In the genomic region with DNA sequence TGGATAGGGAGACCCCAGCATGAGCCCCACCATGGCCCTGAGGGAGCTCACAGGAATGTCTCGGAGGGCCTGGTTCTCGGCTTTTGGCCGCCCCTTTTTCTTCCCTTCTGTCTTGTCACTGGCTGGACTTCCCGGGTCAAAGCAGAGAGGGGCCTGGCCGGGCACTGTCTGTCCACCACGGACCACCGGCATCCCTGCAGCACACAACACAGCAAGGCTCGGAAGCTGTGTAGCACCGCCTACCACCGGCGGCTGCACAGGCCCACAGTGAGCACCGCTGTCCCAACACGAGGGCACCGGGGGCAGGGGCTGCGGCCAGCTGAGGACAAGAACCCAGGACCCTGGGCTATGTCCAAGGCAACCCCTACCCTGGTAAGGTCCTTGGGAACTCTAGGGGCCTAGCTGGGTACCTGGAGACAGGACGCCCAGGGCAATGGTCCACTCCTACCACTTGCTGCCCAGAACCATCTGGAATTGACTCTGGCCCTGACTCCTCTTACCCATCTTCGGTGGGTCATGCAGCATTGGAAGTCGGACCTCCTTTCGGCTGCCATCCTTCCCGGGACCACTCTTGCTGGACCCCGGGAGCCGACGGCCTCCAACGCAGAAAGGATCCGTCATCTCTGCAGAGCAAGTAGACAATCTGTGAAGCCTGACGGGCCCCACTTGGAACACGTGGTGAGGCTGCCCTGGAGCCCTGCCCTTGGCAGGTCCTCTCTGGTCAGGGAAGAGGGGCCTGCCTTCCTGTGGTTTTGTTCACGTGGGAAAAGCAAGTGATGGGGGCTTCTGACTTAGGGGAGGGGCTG, we compare ENCODE assay signal across 15 cellular contexts. TPM values are rescaled to one million over a fixed set of nuclear protein-coding genes. Genes with fewer than 3 reads are reported as not detected.
A peak's percentile ranks its signal among the peaks of the same experiment; 100 is the strongest.
DNase-seq lines count a peak whose midpoint lies in the region; ATAC-seq, FAIRE-seq and TF ChIP-seq lines count a peak whose summit lies in the region.
"Had no signal": no experiment of that assay in that cellular context is flagged by ENCODE, and none has a peak within 500 bp of the region (broad histone marks: within the 10 kb centered on the region; RNA-seq: fewer than 3 reads in every experiment).

No MANE protein-coding gene starts in this region.

- H3K4me3 Mint-ChIP-seq in activated CD8-positive, alpha-beta T cell treated with anti-CD3 and anti-CD28 coated beads for 36 hours = peak overlapping the region; percentile 80
- no peak overlapping the region for H3K4me3 Mint-ChIP-seq in activated CD8-positive, alpha-beta T cell treated with anti-CD3 and anti-CD28 coated beads, Interleukin-2, amount 10 ng/mL, durations not matched to agents 7 days and 5 days
- H3K4me3 Mint-ChIP-seq in activated CD4-positive, alpha-beta memory T cell treated with anti-CD3 and anti-CD28 coated beads for 36 hours = no peak overlapping the region

- H3K27ac ChIP-seq in HepG2 (ENCODE audit: extremely low read length, insufficient read depth, low read length) = no peak overlapping the region
- no peak overlapping the region for H3K27ac ChIP-seq in sigmoid colon

- POLR2A ChIA-PET in activated CD8-positive, alpha-beta T cell treated with anti-CD3 and anti-CD28 coated beads for 36 hours (lab: Charles Lee) = interaction anchor here (1.1 to 2.0 kb wide), 4 partner anchors 8 to 112 kb away, joined by 3 to 8 read pairs (median 5); partner anchors contain the start of genes OPRL1, RGS19 and UCKL1
- POLR2A ChIA-PET in activated CD8-positive, alpha-beta T cell treated with anti-CD3 and anti-CD28 coated beads, Interleukin-2, amount 10 ng/mL, durations not matched to agents 7 days and 5 days (lab: Charles Lee) = interaction anchor here (0.6 to 1.4 kb wide), 3 partner anchors 11 to 44 kb away, joined by 3 to 5 read pairs (median 4); partner anchors contain the start of gene UCKL1
- POLR2A ChIA-PET in activated CD4-positive, alpha-beta memory T cell treated with anti-CD3 and anti-CD28 coated beads for 36 hours (lab: Charles Lee) = interaction anchor here (1.5 to 1.6 kb wide), 2 partner anchors 9 to 72 kb away, joined by 3 to 5 read pairs; no protein-coding TSS in a partner anchor
- POLR2A ChIA-PET in HepG2 (lab: Yijun Ruan, JAX) = interaction anchor here (0.8 to 3.1 kb wide), 6 partner anchors 9 to 228 kb away, joined by 3 to 78 read pairs (median 6); partner anchors contain the start of genes PRPF6, SAMD10, SLC2A4RG and UCKL1

- peak; percentile 2 for DNase-seq in activated CD8-positive, alpha-beta T cell treated with anti-CD3 and anti-CD28 coated beads for 36 hours
- no peak for DNase-seq in activated CD8-positive, alpha-beta T cell treated with anti-CD3 and anti-CD28 coated beads, Interleukin-2, amount 10 ng/mL, durations not matched to agents 7 days and 5 days
- DNase-seq in activated CD4-positive, alpha-beta memory T cell treated with anti-CD3 and anti-CD28 coated beads for 36 hours = peak; percentile 7
- DNase-seq in HepG2 (ENCODE audit: low spot score) (no peak), sigmoid colon (peak; percentile 60), AML-193 (lab: John Stamatoyannopoulos, UW) (no peak)
- DNase-seq: MV-4-11; NCI-H2171; retina; stimulated activated CD4-positive, alpha-beta T cell treated with anti-CD3 and anti-CD28 coated beads, Interleukin-4, amount 100 ng/mL, for 24 hours; T1000 had no signal

- FAIRE-seq in HepG2 (lab: Jason Lieb, UNC) = no peak
- FAIRE-seq: keratinocyte had no signal

- peaks cover 30% of the 10 kb centered on the region for H3K36me3 Mint-ChIP-seq in activated CD8-positive, alpha-beta T cell treated with anti-CD3 and anti-CD28 coated beads for 36 hours (ENCODE audit: low read depth)
- peaks cover 22% of the 10 kb centered on the region for H3K36me3 Mint-ChIP-seq in activated CD8-positive, alpha-beta T cell treated with anti-CD3 and anti-CD28 coated beads, Interleukin-2, amount 10 ng/mL, durations not matched to agents 7 days and 5 days (ENCODE audit: low read depth)
- H3K36me3 Mint-ChIP-seq in activated CD4-positive, alpha-beta memory T cell treated with anti-CD3 and anti-CD28 coated beads for 36 hours = peaks cover 10% of the 10 kb centered on the region

- no peaks in the 10 kb centered on the region for H3K9me3 Mint-ChIP-seq in activated CD8-positive, alpha-beta T cell treated with anti-CD3 and anti-CD28 coated beads for 36 hours
- no peaks in the 10 kb centered on the region for H3K9me3 Mint-ChIP-seq in activated CD8-positive, alpha-beta T cell treated with anti-CD3 and anti-CD28 coated beads, Interleukin-2, amount 10 ng/mL, durations not matched to agents 7 days and 5 days (ENCODE audit: insufficient read depth)
- H3K9me3 Mint-ChIP-seq in activated CD4-positive, alpha-beta memory T cell treated with anti-CD3 and anti-CD28 coated beads for 36 hours = no peaks in the 10 kb centered on the region

- TF ChIP-seq POLR2A in HepG2 (IDR thresholded peaks at IDR 0.05; ENCODE audit: insufficient read depth in 1 of 2, low read depth in 2 of 2, low read length in 2 of 2) (no peak; a peak in 2 of 4 replicates), sigmoid colon (IDR thresholded peaks at IDR 0.05) (no peak)

- H3K4me2 ChIP-seq in HepG2 (ENCODE audit: low read depth, low read length) = no peak overlapping the region

- H3K27me3 ChIP-seq in HepG2 (ENCODE audit: control insufficient read depth in 1 of 2, insufficient read depth in 2 of 2, low read length in 2 of 2) (no peaks in the 10 kb centered on the region), sigmoid colon (no peaks in the 10 kb centered on the region)
- H3K27me3 ChIP-seq: uterus had no signal

- no peak overlapping the region for H3K27ac Mint-ChIP-seq in activated CD8-positive, alpha-beta T cell treated with anti-CD3 and anti-CD28 coated beads for 36 hours
- H3K27ac Mint-ChIP-seq in activated CD8-positive, alpha-beta T cell treated with anti-CD3 and anti-CD28 coated beads, Interleukin-2, amount 10 ng/mL, durations not matched to agents 7 days and 5 days = no peak overlapping the region
- H3K27ac Mint-ChIP-seq in activated CD4-positive, alpha-beta memory T cell treated with anti-CD3 and anti-CD28 coated beads for 36 hours = no peak overlapping the region

- no peak for TF ChIP-seq RAD21 in HepG2 (CRISPR knock-in tag; IDR thresholded peaks at IDR 0.05)

- TF ChIP-seq EP300 in HepG2 (IDR thresholded peaks at IDR 0.05; ENCODE audit: low read depth in 2 of 2, low read length in 2 of 2) (no peak), HepG2 (CRISPR knock-in tag; IDR thresholded peaks at IDR 0.05; ENCODE audit: borderline replicate concordance) (no peak), sigmoid colon (IDR thresholded peaks at IDR 0.05) (no peak)

- no peaks in the 10 kb centered on the region for H4K20me1 ChIP-seq in HepG2 (ENCODE audit: insufficient read depth, low read length)

- in situ Hi-C loops in HepG2 (cut with HindIII; ENCODE audit: extremely low pct_ligation_motif_present, low pct_unique_long_range_greater_than_20kb) = no loop called here

- intact Hi-C loops in activated CD8-positive, alpha-beta T cell treated with anti-CD3 and anti-CD28 coated beads for 36 hours (cut with micrococcal nuclease) = no loop called here
- intact Hi-C loops in activated CD4-positive, alpha-beta memory T cell treated with anti-CD3 and anti-CD28 coated beads for 36 hours (cut with micrococcal nuclease) = no loop called here
- intact Hi-C loops in HepG2 (cut with micrococcal nuclease; ENCODE audit: unreplicated experiment) (loop anchor here (10.0 kb wide), 1 partner anchor 1603 kb away; the partner anchor contains the start of gene LAMA5), sigmoid colon (cut with DNase I) (no loop called here)

- ATAC-seq in activated CD8-positive, alpha-beta T cell treated with anti-CD3 and anti-CD28 coated beads for 36 hours = no peak
- ATAC-seq in activated CD8-positive, alpha-beta T cell treated with anti-CD3 and anti-CD28 coated beads, Interleukin-2, amount 10 ng/mL, durations not matched to agents 7 days and 5 days = no peak
- ATAC-seq in HepG2 (no peak), GM21423 (IDR thresholded peaks at IDR 0.05; ENCODE audit: unreplicated experiment) (no peak)
- no peak for ATAC-seq in activated CD4-positive, CD25-positive, alpha-beta regulatory T cell treated with anti-CD3 and anti-CD28 coated beads, Interleukin-2, amount 50 U/mL, for 24 hours

- H3K9me3 ChIP-seq in HepG2 (ENCODE audit: low read length) = no peaks in the 10 kb centered on the region
- H3K9me3 ChIP-seq in sigmoid colon = no peaks in the 10 kb centered on the region
- H3K9me3 ChIP-seq: uterus had no signal

- WGBS in HepG2 (ENCODE audit: low lambda C conversion rate) = 95% methylated on average over 24 of the region's 28 CpGs
- WGBS in sigmoid colon, 2 donors = 91 to 95% methylated on average over 28 of the region's 28 CpGs

- no peak overlapping the region for H3K9ac ChIP-seq in HepG2 (ENCODE audit: insufficient read depth, low read depth, low read length)

- BruUV-seq in HepG2 (replicated peaks; lab: Mats Ljungman, UMichigan) = no TSS peak

- H3K4me1 Mint-ChIP-seq in activated CD8-positive, alpha-beta T cell treated with anti-CD3 and anti-CD28 coated beads for 36 hours (ENCODE audit: low read depth) = peaks cover 11% of the 10 kb centered on the region
- peaks cover 19% of the 10 kb centered on the region for H3K4me1 Mint-ChIP-seq in activated CD8-positive, alpha-beta T cell treated with anti-CD3 and anti-CD28 coated beads, Interleukin-2, amount 10 ng/mL, durations not matched to agents 7 days and 5 days (ENCODE audit: low read depth)
- H3K4me1 Mint-ChIP-seq in activated CD4-positive, alpha-beta memory T cell treated with anti-CD3 and anti-CD28 coated beads for 36 hours (ENCODE audit: low read depth) = peaks cover 10% of the 10 kb centered on the region

- no peaks in the 10 kb centered on the region for H3K27me3 Mint-ChIP-seq in activated CD8-positive, alpha-beta T cell treated with anti-CD3 and anti-CD28 coated beads for 36 hours
- no peaks in the 10 kb centered on the region for H3K27me3 Mint-ChIP-seq in activated CD8-positive, alpha-beta T cell treated with anti-CD3 and anti-CD28 coated beads, Interleukin-2, amount 10 ng/mL, durations not matched to agents 7 days and 5 days (ENCODE audit: low read depth)
- no peaks in the 10 kb centered on the region for H3K27me3 Mint-ChIP-seq in activated CD4-positive, alpha-beta memory T cell treated with anti-CD3 and anti-CD28 coated beads for 36 hours

- no peak for TF ChIP-seq CTCF in activated CD8-positive, alpha-beta T cell treated with anti-CD3 and anti-CD28 coated beads for 36 hours (IDR thresholded peaks at IDR 0.05)
- no peak for TF ChIP-seq CTCF in HepG2 (CRISPR knock-in tag; IDR thresholded peaks at IDR 0.05)
- TF ChIP-seq CTCF in sigmoid colon (IDR thresholded peaks at IDR 0.05) = no peak

- H3K79me2 ChIP-seq in HepG2 (ENCODE audit: insufficient read depth, low read length) = peaks cover 13% of the 10 kb centered on the region

- H3K36me3 ChIP-seq in HepG2 (replicated peaks in 1 of 2; ENCODE audit: control insufficient read depth in 1 of 2, insufficient read depth in 2 of 2, low read length in 2 of 2) (peaks cover 30 to 41% of the 10 kb centered on the region in 2 experiments), sigmoid colon (peaks cover 0 to 35% (median 22%) of the 10 kb centered on the region in 4 donors)
- H3K36me3 ChIP-seq: uterus had no signal

- H2AFZ ChIP-seq in HepG2 (ENCODE audit: low read length) = no peak overlapping the region

- CTCF ChIA-PET in activated CD8-positive, alpha-beta T cell treated with anti-CD3 and anti-CD28 coated beads for 36 hours (lab: Charles Lee) = interaction anchor here (1.0 to 1.7 kb wide), 4 partner anchors 12 to 260 kb away, joined by 3 to 5 read pairs (median 4); partner anchors contain the start of genes ARFRP1, PRPF6, UCKL1 and ZGPAT
- CTCF ChIA-PET in activated CD8-positive, alpha-beta T cell treated with anti-CD3 and anti-CD28 coated beads, Interleukin-2, amount 10 ng/mL, durations not matched to agents 7 days and 5 days (lab: Charles Lee) = interaction anchor here (1.3 to 1.9 kb wide), 2 partner anchors 10 to 13 kb away, joined by 3 to 6 read pairs; partner anchors contain the start of gene PRPF6
- CTCF ChIA-PET in activated CD4-positive, alpha-beta memory T cell treated with anti-CD3 and anti-CD28 coated beads for 36 hours (lab: Charles Lee) = interaction anchor here (1.2 to 1.3 kb wide), 2 partner anchors 13 to 71 kb away, joined by 3 to 5 read pairs; partner anchors contain the start of gene PRPF6
- CTCF ChIA-PET in HepG2 (lab: Yijun Ruan, JAX; ENCODE audit: low intra/inter-chr PET ratio, low total read pairs) = no interaction called here

- no peak overlapping the region; a peak in 1 of 6 replicates for H3K4me3 ChIP-seq in HepG2 (replicated peaks in 1 of 3; ENCODE audit: insufficient read depth in 1 of 3, low read depth in 2 of 3, low read length in 3 of 3)
- no peak overlapping the region for H3K4me3 ChIP-seq in sigmoid colon
- H3K4me3 ChIP-seq: uterus had no signal

- H3K4me1 ChIP-seq in HepG2 (ENCODE audit: insufficient read depth, low read length) (peaks cover 37% of the 10 kb centered on the region), sigmoid colon (peaks cover 0 to 19% (median 17%) of the 10 kb centered on the region in 4 donors)

RNA-seq across cellular contexts. Expression of gene ZNF512B, which starts 2.2 kb away (rescaled TPM):
- 1 to 10 TPM; 7.5 to 8.6 TPM for total RNA-seq in activated CD8-positive, alpha-beta T cell treated with anti-CD3 and anti-CD28 coated beads for 36 hours
- 10 to 100 TPM; 12.0 to 12.1 TPM for total RNA-seq in activated CD8-positive, alpha-beta T cell treated with anti-CD3 and anti-CD28 coated beads, Interleukin-2, amount 10 ng/mL, durations not matched to agents 7 days and 5 days
- total RNA-seq in activated CD4-positive, alpha-beta memory T cell treated with anti-CD3 and anti-CD28 coated beads for 36 hours = 10 to 100 TPM; 12.5 to 13.5 TPM
- 22.0 and 30.6 TPM in 2 replicates for total RNA-seq in HepG2 (2016; rRNA removed; fragmentation: Illumina TruSeq; extraction: Trizol)
- total RNA-seq in HepG2 (2016; cell fraction: cytosol; rRNA removed; fragmentation: Illumina TruSeq; extraction: Trizol; ENCODE audit: low read depth) = 2.9 and 3.3 TPM in 2 replicates
- 19.4 and 31.9 TPM in 2 replicates for total RNA-seq in HepG2 (2016; cell fraction: insoluble cytoplasmic fraction; rRNA removed; fragmentation: Illumina TruSeq; extraction: Trizol)
- 12.6 and 13.7 TPM in 2 replicates for total RNA-seq in HepG2 (2016; cell fraction: membrane; rRNA removed; fragmentation: Illumina TruSeq; extraction: Trizol)
- total RNA-seq in HepG2 (2016; cell fraction: nucleus; rRNA removed; fragmentation: Illumina TruSeq; extraction: Trizol) = 28.0 and 32.8 TPM in 2 replicates
- polyA plus RNA-seq in HepG2 (2011; rRNA removed) = 11.5 and 16.4 TPM in 2 replicates
- polyA plus RNA-seq in HepG2 (2011; cell fraction: cytosol; rRNA removed) = 9.0 and 12.7 TPM in 2 replicates
- polyA plus RNA-seq in HepG2 (2011; cell fraction: nucleus; rRNA removed) = 106 and 141 TPM in 2 replicates
- polyA plus RNA-seq in HepG2 (2012) = 23.5 and 23.8 TPM in 2 replicates
- 2.1 and 2.2 TPM in 2 replicates for polyA plus RNA-seq in HepG2 (2016; cell fraction: cytosol; fragmentation: Illumina TruSeq; extraction: Trizol; ENCODE audit: low read depth)
- polyA plus RNA-seq in HepG2 (2016; cell fraction: insoluble cytoplasmic fraction; fragmentation: Illumina TruSeq; extraction: Trizol; ENCODE audit: low read depth) = 23.5 and 28.8 TPM in 2 replicates
- 8.1 and 9.6 TPM in 2 replicates for polyA plus RNA-seq in HepG2 (2016; cell fraction: membrane; fragmentation: Illumina TruSeq; extraction: Trizol; ENCODE audit: low read depth)
- polyA plus RNA-seq in HepG2 (2016; cell fraction: nucleus; fragmentation: Illumina TruSeq; extraction: Trizol; ENCODE audit: insufficient read depth, low read depth) = 109 and 115 TPM in 2 replicates
- 5.2 and 21.4 TPM in 2 replicates for polyA minus RNA-seq in HepG2 (2011; rRNA and poly(A)+ RNA removed; ENCODE audit: low replicate concordance)
- polyA minus RNA-seq in HepG2 (2011; cell fraction: cytosol; rRNA and poly(A)+ RNA removed) = 14.0 and 14.8 TPM in 2 replicates
- polyA minus RNA-seq in HepG2 (2011; cell fraction: nucleus; rRNA and poly(A)+ RNA removed) = 13.6 and 13.9 TPM in 2 replicates
- 10 to 100 TPM in 2 of 4 donors, 1 to 10 TPM in 2; 5.1 to 10.8 (median 9.0) TPM for total RNA-seq in sigmoid colon
- polyA plus RNA-seq in sigmoid colon = 1 to 10 TPM in 2 of 3 donors, under 1 TPM in 1; 0.23 to 5.5 (median 1.2) TPM

RNA-seq across cellular contexts. Expression of gene UCKL1, which starts 11.3 kb away (rescaled TPM):
- 10 to 100 TPM; 31.5 to 32.6 TPM for total RNA-seq in activated CD8-positive, alpha-beta T cell treated with anti-CD3 and anti-CD28 coated beads for 36 hours
- 10 to 100 TPM; 41.1 to 45.4 TPM for total RNA-seq in activated CD8-positive, alpha-beta T cell treated with anti-CD3 and anti-CD28 coated beads, Interleukin-2, amount 10 ng/mL, durations not matched to agents 7 days and 5 days
- total RNA-seq in activated CD4-positive, alpha-beta memory T cell treated with anti-CD3 and anti-CD28 coated beads for 36 hours = 10 to 100 TPM; 26.6 to 29.6 TPM
- total RNA-seq in HepG2 (2016; rRNA removed; fragmentation: Illumina TruSeq; extraction: Trizol) (48.0 and 50.2 TPM in 2 replicates), sigmoid colon (10 to 100 TPM; 21.1 to 36.3 (median 24.9) TPM)
- total RNA-seq in HepG2 (2016; cell fraction: cytosol; rRNA removed; fragmentation: Illumina TruSeq; extraction: Trizol; ENCODE audit: low read depth) = 15.0 and 16.7 TPM in 2 replicates
- total RNA-seq in HepG2 (2016; cell fraction: insoluble cytoplasmic fraction; rRNA removed; fragmentation: Illumina TruSeq; extraction: Trizol) = 43.5 and 50.1 TPM in 2 replicates
- total RNA-seq in HepG2 (2016; cell fraction: membrane; rRNA removed; fragmentation: Illumina TruSeq; extraction: Trizol) = 24.1 and 25.5 TPM in 2 replicates
- 48.6 and 53.0 TPM in 2 replicates for total RNA-seq in HepG2 (2016; cell fraction: nucleus; rRNA removed; fragmentation: Illumina TruSeq; extraction: Trizol)
- polyA plus RNA-seq in HepG2 (2011; rRNA removed) (126 and 168 TPM in 2 replicates), sigmoid colon (10 to 100 TPM; 22.8 to 45.6 (median 26.1) TPM)
- polyA plus RNA-seq in HepG2 (2011; cell fraction: cytosol; rRNA removed) = 98.0 and 129 TPM in 2 replicates
- polyA plus RNA-seq in HepG2 (2011; cell fraction: nucleus; rRNA removed) = 680 and 852 TPM in 2 replicates
- polyA plus RNA-seq in HepG2 (2012) = 77.7 and 89.9 TPM in 2 replicates
- 10.6 and 11.6 TPM in 2 replicates for polyA plus RNA-seq in HepG2 (2016; cell fraction: cytosol; fragmentation: Illumina TruSeq; extraction: Trizol; ENCODE audit: low read depth)
- polyA plus RNA-seq in HepG2 (2016; cell fraction: insoluble cytoplasmic fraction; fragmentation: Illumina TruSeq; extraction: Trizol; ENCODE audit: low read depth) = 45.9 and 52.5 TPM in 2 replicates
- 15.4 and 15.7 TPM in 2 replicates for polyA plus RNA-seq in HepG2 (2016; cell fraction: membrane; fragmentation: Illumina TruSeq; extraction: Trizol; ENCODE audit: low read depth)
- polyA plus RNA-seq in HepG2 (2016; cell fraction: nucleus; fragmentation: Illumina TruSeq; extraction: Trizol; ENCODE audit: insufficient read depth, low read depth) = 207 and 220 TPM in 2 replicates
- 43.6 and 139 TPM in 2 replicates for polyA minus RNA-seq in HepG2 (2011; rRNA and poly(A)+ RNA removed; ENCODE audit: low replicate concordance)
- polyA minus RNA-seq in HepG2 (2011; cell fraction: cytosol; rRNA and poly(A)+ RNA removed) = 37.0 and 42.5 TPM in 2 replicates
- 80.1 and 85.5 TPM in 2 replicates for polyA minus RNA-seq in HepG2 (2011; cell fraction: nucleus; rRNA and poly(A)+ RNA removed)

RNA-seq across cellular contexts. Expression of gene SAMD10, which starts 11.9 kb away (rescaled TPM):
- 10 to 100 TPM; 17.4 to 17.5 TPM for total RNA-seq in activated CD8-positive, alpha-beta T cell treated with anti-CD3 and anti-CD28 coated beads for 36 hours
- total RNA-seq in activated CD8-positive, alpha-beta T cell treated with anti-CD3 and anti-CD28 coated beads, Interleukin-2, amount 10 ng/mL, durations not matched to agents 7 days and 5 days = 10 to 100 TPM; 12.0 to 12.5 TPM
- 10 to 100 TPM; 23.7 to 24.5 TPM for total RNA-seq in activated CD4-positive, alpha-beta memory T cell treated with anti-CD3 and anti-CD28 coated beads for 36 hours
- total RNA-seq in HepG2 (2016; rRNA removed; fragmentation: Illumina TruSeq; extraction: Trizol) = 5.1 and 6.1 TPM in 2 replicates
- 3.8 and 3.9 TPM in 2 replicates for total RNA-seq in HepG2 (2016; cell fraction: cytosol; rRNA removed; fragmentation: Illumina TruSeq; extraction: Trizol; ENCODE audit: low read depth)
- 4.7 and 6.8 TPM in 2 replicates for total RNA-seq in HepG2 (2016; cell fraction: insoluble cytoplasmic fraction; rRNA removed; fragmentation: Illumina TruSeq; extraction: Trizol)
- total RNA-seq in HepG2 (2016; cell fraction: membrane; rRNA removed; fragmentation: Illumina TruSeq; extraction: Trizol) = 7.9 and 9.1 TPM in 2 replicates
- 5.9 and 6.0 TPM in 2 replicates for total RNA-seq in HepG2 (2016; cell fraction: nucleus; rRNA removed; fragmentation: Illumina TruSeq; extraction: Trizol)
- polyA plus RNA-seq in HepG2 (2011; rRNA removed) = 11.0 and 11.8 TPM in 2 replicates
- 5.2 and 8.8 TPM in 2 replicates for polyA plus RNA-seq in HepG2 (2011; cell fraction: cytosol; rRNA removed)
- 51.4 and 63.7 TPM in 2 replicates for polyA plus RNA-seq in HepG2 (2011; cell fraction: nucleus; rRNA removed)
- polyA plus RNA-seq in HepG2 (2012) = 6.2 and 8.9 TPM in 2 replicates
- 8.7 and 9.1 TPM in 2 replicates for polyA plus RNA-seq in HepG2 (2016; cell fraction: cytosol; fragmentation: Illumina TruSeq; extraction: Trizol; ENCODE audit: low read depth)
- 8.4 and 12.7 TPM in 2 replicates for polyA plus RNA-seq in HepG2 (2016; cell fraction: insoluble cytoplasmic fraction; fragmentation: Illumina TruSeq; extraction: Trizol; ENCODE audit: low read depth)
- polyA plus RNA-seq in HepG2 (2016; cell fraction: membrane; fragmentation: Illumina TruSeq; extraction: Trizol; ENCODE audit: low read depth) = 15.2 and 15.4 TPM in 2 replicates
- polyA plus RNA-seq in HepG2 (2016; cell fraction: nucleus; fragmentation: Illumina TruSeq; extraction: Trizol; ENCODE audit: insufficient read depth, low read depth) = 20.5 and 24.8 TPM in 2 replicates
- polyA minus RNA-seq in HepG2 (2011; rRNA and poly(A)+ RNA removed; ENCODE audit: low replicate concordance) = 3.7 and 5.9 TPM in 2 replicates
- polyA minus RNA-seq in HepG2 (2011; cell fraction: cytosol; rRNA and poly(A)+ RNA removed) = 4.8 and 6.0 TPM in 2 replicates
- polyA minus RNA-seq in HepG2 (2011; cell fraction: nucleus; rRNA and poly(A)+ RNA removed) = 3.3 and 4.0 TPM in 2 replicates
- 1 to 10 TPM in 3 of 4 donors, under 1 TPM in 1; 0.68 to 8.3 (median 1.9) TPM for total RNA-seq in sigmoid colon
- polyA plus RNA-seq in sigmoid colon = 1 to 10 TPM; 2.8 to 8.7 (median 4.2) TPM

RNA-seq across cellular contexts. Expression of gene PRPF6, which starts 13.4 kb away (rescaled TPM):
- 10 to 100 TPM; 53.0 to 55.5 TPM for total RNA-seq in activated CD8-positive, alpha-beta T cell treated with anti-CD3 and anti-CD28 coated beads for 36 hours
- 10 to 100 TPM; 64.7 to 68.3 TPM for total RNA-seq in activated CD8-positive, alpha-beta T cell treated with anti-CD3 and anti-CD28 coated beads, Interleukin-2, amount 10 ng/mL, durations not matched to agents 7 days and 5 days
- 10 to 100 TPM; 62.3 to 63.1 TPM for total RNA-seq in activated CD4-positive, alpha-beta memory T cell treated with anti-CD3 and anti-CD28 coated beads for 36 hours
- total RNA-seq in HepG2 (2016; rRNA removed; fragmentation: Illumina TruSeq; extraction: Trizol) = 101 and 127 TPM in 2 replicates
- 28.1 and 30.5 TPM in 2 replicates for total RNA-seq in HepG2 (2016; cell fraction: cytosol; rRNA removed; fragmentation: Illumina TruSeq; extraction: Trizol; ENCODE audit: low read depth)
- total RNA-seq in HepG2 (2016; cell fraction: insoluble cytoplasmic fraction; rRNA removed; fragmentation: Illumina TruSeq; extraction: Trizol) = 101 and 116 TPM in 2 replicates
- 51.1 and 54.9 TPM in 2 replicates for total RNA-seq in HepG2 (2016; cell fraction: membrane; rRNA removed; fragmentation: Illumina TruSeq; extraction: Trizol)
- total RNA-seq in HepG2 (2016; cell fraction: nucleus; rRNA removed; fragmentation: Illumina TruSeq; extraction: Trizol) = 68.1 and 77.4 TPM in 2 replicates
- polyA plus RNA-seq in HepG2 (2011; rRNA removed) = 63.7 and 65.3 TPM in 2 replicates
- polyA plus RNA-seq in HepG2 (2011; cell fraction: cytosol; rRNA removed) = 58.9 and 67.6 TPM in 2 replicates
- polyA plus RNA-seq in HepG2 (2011; cell fraction: nucleus; rRNA removed) = 82.2 and 84.5 TPM in 2 replicates
- 79.5 and 80.7 TPM in 2 replicates for polyA plus RNA-seq in HepG2 (2012)
- polyA plus RNA-seq in HepG2 (2016; cell fraction: cytosol; fragmentation: Illumina TruSeq; extraction: Trizol; ENCODE audit: low read depth) = 41.2 and 42.1 TPM in 2 replicates
- 130 and 149 TPM in 2 replicates for polyA plus RNA-seq in HepG2 (2016; cell fraction: insoluble cytoplasmic fraction; fragmentation: Illumina TruSeq; extraction: Trizol; ENCODE audit: low read depth)
- 56.1 and 60.4 TPM in 2 replicates for polyA plus RNA-seq in HepG2 (2016; cell fraction: membrane; fragmentation: Illumina TruSeq; extraction: Trizol; ENCODE audit: low read depth)
- 122 TPM in 2 replicates for polyA plus RNA-seq in HepG2 (2016; cell fraction: nucleus; fragmentation: Illumina TruSeq; extraction: Trizol; ENCODE audit: insufficient read depth, low read depth)
- 50.1 and 75.7 TPM in 2 replicates for polyA minus RNA-seq in HepG2 (2011; rRNA and poly(A)+ RNA removed; ENCODE audit: low replicate concordance)
- 46.1 and 51.9 TPM in 2 replicates for polyA minus RNA-seq in HepG2 (2011; cell fraction: cytosol; rRNA and poly(A)+ RNA removed)
- polyA minus RNA-seq in HepG2 (2011; cell fraction: nucleus; rRNA and poly(A)+ RNA removed) = 44.4 and 50.5 TPM in 2 replicates
- total RNA-seq in sigmoid colon = 10 to 100 TPM; 42.3 to 52.1 (median 46.9) TPM
- 10 to 100 TPM; 23.4 to 59.9 (median 26.4) TPM for polyA plus RNA-seq in sigmoid colon

Comparison
In these comparisons a context has a peak if more than half of its experiments do, and no peak if none do; other contexts are left out.
1. DNase-seq: peak in activated CD8-positive, alpha-beta T cell treated with anti-CD3 and anti-CD28 coated beads for 36 hours (single experiment), activated CD4-positive, alpha-beta memory T cell treated with anti-CD3 and anti-CD28 coated beads for 36 hours (single experiment) and sigmoid colon (single experiment); none in activated CD8-positive, alpha-beta T cell treated with anti-CD3 and anti-CD28 coated beads, Interleukin-2, amount 10 ng/mL, durations not matched to agents 7 days and 5 days (single experiment), HepG2 (single experiment) and AML-193 (0 of 2).